ENCODE assay signal across 20 cellular contexts in genomic region chr15:91655891-91656290, GRCh38.
"Had no signal": no experiment of that assay in that cellular context is flagged by ENCODE, and none has a peak within 500 bp of the region (broad histone marks: within the 10 kb centered on the region; RNA-seq: fewer than 3 reads in every experiment).

No MANE protein-coding gene starts in this region.

- DNase-seq: activated CD4-positive, alpha-beta T cell treated with anti-CD3 and anti-CD28 coated beads, Interleukin-2, amount 10 ng/mL, durations not matched to agents 24 days and 14 days; activated CD8-positive, alpha-beta memory T cell treated with anti-CD3 and anti-CD28 coated beads, Interleukin-2, amount 50 U/mL, for 48 hours; activated naive CD4-positive, alpha-beta T cell treated with anti-CD3 and anti-CD28 coated beads, Interleukin-2, amount 50 U/mL, for 16 hours; activated T-cell treated with anti-CD3 and anti-CD28 coated beads, Interleukin-2, amount 50 U/mL, for 4 hours; effector CD4-positive, alpha-beta T cell; foreskin keratinocyte; kidney glomerular epithelial cell; left lung; naive B cell; retina; sigmoid colon; stimulated activated CD4-positive, alpha-beta T cell treated with anti-CD3 and anti-CD28 coated beads, Interleukin-15, amount 100 ng/mL, for 24 hours; stimulated activated CD8-positive, alpha-beta memory T cell treated with anti-CD3 and anti-CD28 coated beads, Interleukin-4, amount 100 ng/mL, for 48 hours; SW 1271; tibial artery had no signal

- H3K27ac Mint-ChIP-seq: activated CD4-positive, alpha-beta T cell treated with anti-CD3 and anti-CD28 coated beads, Interleukin-2, amount 10 ng/mL, durations not matched to agents 24 days and 14 days; activated T-helper 2 cell treated with anti-CD3 and anti-CD28 coated beads, Interferon-gamma antibody, Interleukin-2, Interleukin-4, amounts not matched to agents 10 μg/mL and 5 μg/mL and 100 μg/mL, durations not matched to agents 14 hours and 24 hours and 36 hours; dendritic cell treated with granulocyte-macrophage colony-stimulating factor and Interleukin-4, amounts not matched to agents 40 ng/mL and 50 ng/mL, for 4 days; naive B cell; progenitor cell of endocrine pancreas; stimulated activated naive CD8-positive, alpha-beta T cell treated with anti-CD3 and anti-CD28 coated beads, Interleukin-15, Interleukin-2, amounts not matched to agents 100 ng/mL and 50 ng/mL, for 24 hours had no signal

- H3K4me1 Mint-ChIP-seq: naive B cell had no signal

- H3K9me3 Mint-ChIP-seq: activated CD4-positive, alpha-beta T cell treated with anti-CD3 and anti-CD28 coated beads, Interleukin-2, amount 10 ng/mL, durations not matched to agents 24 days and 14 days; activated T-cell treated with anti-CD3 and anti-CD28 coated beads, Interleukin-2, amount 50 U/mL, for 4 hours; activated T-helper 2 cell treated with anti-CD3 and anti-CD28 coated beads, Interferon-gamma antibody, Interleukin-2, Interleukin-4, amounts not matched to agents 10 μg/mL and 5 μg/mL and 100 μg/mL, durations not matched to agents 14 hours and 24 hours and 36 hours; stimulated activated naive CD8-positive, alpha-beta T cell treated with anti-CD3 and anti-CD28 coated beads, Interleukin-15, Interleukin-2, amounts not matched to agents 100 ng/mL and 50 ng/mL, for 24 hours had no signal

- H3K4me3 Mint-ChIP-seq: activated CD4-positive, alpha-beta T cell treated with anti-CD3 and anti-CD28 coated beads, Interleukin-2, amount 10 ng/mL, durations not matched to agents 24 days and 14 days; activated T-cell treated with anti-CD3 and anti-CD28 coated beads, Interleukin-2, amount 50 U/mL, for 4 hours; dendritic cell treated with granulocyte-macrophage colony-stimulating factor and Interleukin-4, amounts not matched to agents 40 ng/mL and 50 ng/mL, for 4 days; naive B cell; stimulated activated naive CD8-positive, alpha-beta T cell treated with anti-CD3 and anti-CD28 coated beads, Interleukin-15, Interleukin-2, amounts not matched to agents 100 ng/mL and 50 ng/mL, for 24 hours had no signal

- H3K9me3 ChIP-seq: left lung, tibial artery had no signal

- ATAC-seq: activated CD4-positive, CD25-positive, alpha-beta regulatory T cell treated with anti-CD3 and anti-CD28 coated beads, Interleukin-2, amount 50 U/mL, for 24 hours; activated T-cell treated with anti-CD3 and anti-CD28 coated beads, Interleukin-2, amount 50 U/mL, for 4 hours; foreskin keratinocyte; left lung had no signal
